ENCODE assay signal across 23 cellular contexts in genomic region chr5:172137046-172137445, GRCh38. TPM values are rescaled to one million over a fixed set of nuclear protein-coding genes. Genes with fewer than 3 reads are reported as not detected.
A peak's percentile ranks its signal among the peaks of the same experiment; 100 is the strongest.
DNase-seq lines count a peak whose midpoint lies in the region; ATAC-seq, FAIRE-seq and TF ChIP-seq lines count a peak whose summit lies in the region.
"Had no signal": no experiment of that assay in that cellular context is flagged by ENCODE, and none has a peak within 500 bp of the region (broad histone marks: within the 10 kb centered on the region; RNA-seq: fewer than 3 reads in every experiment).

No MANE protein-coding gene starts in this region.

- intact Hi-C loops in CD4-positive, alpha-beta T cell (cut with DNase I, micrococcal nuclease) = no loop called here
- intact Hi-C loops in K562 (cut with micrococcal nuclease) = no loop called here

- no TSS peak for BruUV-seq in K562 (replicated peaks; lab: Mats Ljungman, UMichigan)

- FAIRE-seq in K562 (lab: Jason Lieb, UNC) = no peak
- FAIRE-seq: A204.1, G401.6, H1 had no signal

- H4K91ac ChIP-seq in trophoblast cell (ENCODE audit: low read depth, low read length) = no peak overlapping the region

- H3K79me1 ChIP-seq in trophoblast cell (ENCODE audit: low read length) = peaks cover 5% of the 10 kb centered on the region

- no peak overlapping the region for H2BK5ac ChIP-seq in trophoblast cell (ENCODE audit: low read depth, low read length, poor library complexity)

- CTCF ChIA-PET in CD4-positive, alpha-beta T cell (lab: Charles Lee) = no interaction called here
- CTCF ChIA-PET in K562 (lab: Yijun Ruan, JAX; ENCODE audit: low intra/inter-chr PET ratio) = no interaction called here

- WGBS in K562 (ENCODE audit: insufficient coverage, low coverage, missing lambda C conversion rate) = 29% methylated on average over 3 of the region's 3 CpGs
- no CpG with 5 or more reads among the region's 3 CpGs for WGBS in trophoblast cell (ENCODE audit: extremely low coverage, insufficient coverage, insufficient read length)

- TF ChIP-seq POLR2A in K562 (conservative IDR thresholded peaks at IDR 0.05) = no peak

- H3K4me2 ChIP-seq in K562 (ENCODE audit: insufficient read depth, low read length) = no peak overlapping the region
- no peak overlapping the region for H3K4me2 ChIP-seq in trophoblast cell (ENCODE audit: low read length)

- no peak for TF ChIP-seq EP300 in K562 (IDR thresholded peaks at IDR 0.05; ENCODE audit: low read length)

- no peak overlapping the region for H2BK120ac ChIP-seq in trophoblast cell (ENCODE audit: insufficient read depth, low read length, poor library complexity)

- no peak overlapping the region for H4K8ac ChIP-seq in trophoblast cell (ENCODE audit: low read depth, low read length)

- no peak overlapping the region for H3K4ac ChIP-seq in trophoblast cell (ENCODE audit: low read depth, low read length)

- no peak for TF ChIP-seq RAD21 in K562 (CRISPR knock-in tag; conservative IDR thresholded peaks at IDR 0.05 in 1 of 2, IDR thresholded peaks at IDR 0.05 in 1 of 2)

- H3K36me3 ChIP-seq in K562 (ENCODE audit: control insufficient read depth, insufficient read depth, low read length) = no peaks in the 10 kb centered on the region
- H3K36me3 ChIP-seq in trophoblast cell (ENCODE audit: control insufficient read depth in 1 of 2, insufficient read depth in 2 of 2, low read length in 2 of 2) = peaks cover 0 to 9% of the 10 kb centered on the region in 2 experiments

- H3K79me2 ChIP-seq in K562 (ENCODE audit: control insufficient read depth, insufficient read depth, low read length) = no peaks in the 10 kb centered on the region; the same call in 2 of the 3 replicates
- H3K79me2 ChIP-seq in trophoblast cell (ENCODE audit: control insufficient read depth, insufficient read depth, low read length, poor library complexity) = no peaks in the 10 kb centered on the region

- H3K9me1 ChIP-seq in K562 (ENCODE audit: control insufficient read depth, insufficient read depth, low read length) = no peaks in the 10 kb centered on the region

- peak overlapping the region; percentile 42 for H3K27ac Mint-ChIP-seq in activated T-cell treated with anti-CD3 and anti-CD28 coated beads, Interleukin-2, amount 50 U/mL, for 72 hours
- H3K27ac Mint-ChIP-seq in CD4-positive, alpha-beta T cell = peak overlapping the region; percentile 79

- H3K4me3 ChIP-seq in K562 (no peak overlapping the region), trophoblast cell (ENCODE audit: low read depth, low read length) (no peak overlapping the region)
- H3K4me3 ChIP-seq: SK-N-MC had no signal

- H3K23ac ChIP-seq in trophoblast cell (ENCODE audit: low read length) = no peak overlapping the region

- H4K12ac ChIP-seq in trophoblast cell (ENCODE audit: low read depth, low read length) = no peak overlapping the region

- H3K18ac ChIP-seq in trophoblast cell (ENCODE audit: low read length) = no peak overlapping the region

- peaks cover 58% of the 10 kb centered on the region for H3K4me1 Mint-ChIP-seq in activated T-cell treated with anti-CD3 and anti-CD28 coated beads, Interleukin-2, amount 50 U/mL, for 72 hours (ENCODE audit: low read depth)
- H3K4me1 Mint-ChIP-seq in activated T-cell treated with anti-CD3 and anti-CD28 coated beads, Interleukin-2, amount 50 U/mL, for 4 hours (ENCODE audit: low read depth) = peaks cover 72% of the 10 kb centered on the region
- peaks cover 74% of the 10 kb centered on the region for H3K4me1 Mint-ChIP-seq in CD4-positive, alpha-beta T cell (ENCODE audit: low read depth)

- no peaks in the 10 kb centered on the region for H3K27me3 ChIP-seq in CD4-positive, alpha-beta T cell (ENCODE audit: control insufficient read depth, insufficient read depth, low read length)
- H3K27me3 ChIP-seq in K562 (ENCODE audit: control insufficient read depth in 2 of 2, insufficient read depth in 2 of 2, low read length in 2 of 2) = no peaks in the 10 kb centered on the region
- H3K27me3 ChIP-seq in trophoblast cell (ENCODE audit: insufficient read depth, low read length) = no peaks in the 10 kb centered on the region

- TF ChIP-seq CTCF in CD4-positive, alpha-beta T cell (IDR thresholded peaks at IDR 0.05) = no peak
- TF ChIP-seq CTCF in K562 (IDR thresholded peaks at IDR 0.05 in 2 of 3, conservative IDR thresholded peaks at IDR 0.05 in 1 of 3; ENCODE audit: insufficient read depth in 2 of 3, low read depth in 1 of 3, low read length in 3 of 3) (no peak), GM20000 (IDR thresholded peaks at IDR 0.05; ENCODE audit: extremely low read depth, missing control alignments) (no peak)

- no peak overlapping the region for H3K27ac ChIP-seq in CD4-positive, alpha-beta T cell (ENCODE audit: low read depth, low read length)
- H3K27ac ChIP-seq in K562 (ENCODE audit: extremely low read depth, low read depth, low read length) (no peak overlapping the region), trophoblast cell (ENCODE audit: low read depth, low read length) (no peak overlapping the region)
- H3K27ac ChIP-seq: C4-2B, RWPE1, SK-N-MC had no signal

- ATAC-seq in activated T-cell treated with anti-CD3 and anti-CD28 coated beads, Interleukin-2, amount 50 U/mL, for 72 hours (replicated peaks in 1 of 2) = no peak
- ATAC-seq in activated T-cell treated with anti-CD3 and anti-CD28 coated beads, Interleukin-2, amount 50 U/mL, for 4 hours = no peak
- no peak for ATAC-seq in CD4-positive, alpha-beta T cell (ENCODE audit: poor library complexity)
- no peak for ATAC-seq in K562

- DNase-seq in activated T-cell treated with anti-CD3 and anti-CD28 coated beads, Interleukin-2, amount 50 U/mL, for 72 hours = no peak
- DNase-seq in activated T-cell treated with anti-CD3 and anti-CD28 coated beads, Interleukin-2, amount 50 U/mL, for 4 hours = no peak
- no peak for DNase-seq in CD4-positive, alpha-beta T cell
- DNase-seq in K562 (ENCODE audit: extremely low read depth in 1 of 4, low spot score in 3 of 4) (no peak), trophoblast cell (peak; percentile 91 to 95), mesenteric fat pad (ENCODE audit: low spot score) (no peak), GM20000 (ENCODE audit: low spot score) (no peak)
- DNase-seq: Caco-2, KG1, NCI-H1092, NCI-H1436 treated with DMSO at 0.1 percent for 48 hours, NCI-H2029, NCI-H226, NCI-H510A treated with DMSO at 0.1 percent for 48 hours, NCI-H748 treated with DMSO at 0.1 percent for 48 hours, SHP77 treated with DMSO at 0.1 percent for 48 hours had no signal

- peaks cover 0 to 2% of the 10 kb centered on the region in 2 donors for H3K9me3 Mint-ChIP-seq in activated T-cell treated with anti-CD3 and anti-CD28 coated beads, Interleukin-2, amount 50 U/mL, for 72 hours
- H3K9me3 Mint-ChIP-seq in activated T-cell treated with anti-CD3 and anti-CD28 coated beads, Interleukin-2, amount 50 U/mL, for 4 hours = no peaks in the 10 kb centered on the region
- no peaks in the 10 kb centered on the region for H3K9me3 Mint-ChIP-seq in CD4-positive, alpha-beta T cell

- H3K9me3 ChIP-seq in CD4-positive, alpha-beta T cell (ENCODE audit: control insufficient read depth, low read length) = no peaks in the 10 kb centered on the region
- H3K9me3 ChIP-seq in K562 (replicated peaks; ENCODE audit: control insufficient read depth, insufficient read depth, low read depth, low read length) = peaks cover 4% of the 10 kb centered on the region; the same call in 1 of the 2 replicates
- no peaks in the 10 kb centered on the region for H3K9me3 ChIP-seq in trophoblast cell (ENCODE audit: insufficient read depth, low read depth, low read length)
- H3K9me3 ChIP-seq: Caco-2 had no signal

- no peak overlapping the region for H3K14ac ChIP-seq in trophoblast cell (ENCODE audit: low read length)

- peaks cover 13 to 32% of the 10 kb centered on the region in 2 donors for H3K36me3 Mint-ChIP-seq in activated T-cell treated with anti-CD3 and anti-CD28 coated beads, Interleukin-2, amount 50 U/mL, for 72 hours (ENCODE audit: insufficient read depth in 2 of 2)
- H3K36me3 Mint-ChIP-seq in activated T-cell treated with anti-CD3 and anti-CD28 coated beads, Interleukin-2, amount 50 U/mL, for 4 hours (ENCODE audit: insufficient read depth) = peaks cover 20% of the 10 kb centered on the region
- peaks cover 76% of the 10 kb centered on the region for H3K36me3 Mint-ChIP-seq in CD4-positive, alpha-beta T cell (ENCODE audit: low read depth)

- POLR2A ChIA-PET in CD4-positive, alpha-beta T cell (lab: Charles Lee) = interaction anchor here (0.7 kb wide), 1 partner anchor 225 kb away, joined by 3 read pairs; no protein-coding TSS in a partner anchor
- POLR2A ChIA-PET in K562 (lab: Yijun Ruan, JAX) = no interaction called here

- no peak overlapping the region for H2AFZ ChIP-seq in K562 (ENCODE audit: low read depth, low read length)
- no peak overlapping the region for H2AFZ ChIP-seq in trophoblast cell (ENCODE audit: insufficient read depth, low read length, poor library complexity)

- H2BK12ac ChIP-seq in trophoblast cell (ENCODE audit: low read length) = no peak overlapping the region

- no peak overlapping the region for H3K4me3 Mint-ChIP-seq in activated T-cell treated with anti-CD3 and anti-CD28 coated beads, Interleukin-2, amount 50 U/mL, for 72 hours
- H3K4me3 Mint-ChIP-seq in activated T-cell treated with anti-CD3 and anti-CD28 coated beads, Interleukin-2, amount 50 U/mL, for 4 hours = no peak overlapping the region
- H3K4me3 Mint-ChIP-seq in CD4-positive, alpha-beta T cell = peak overlapping the region; percentile 38

- in situ Hi-C loops in K562 (cut with MboI) = no loop called here

- H4K20me1 ChIP-seq in K562 (replicated peaks; ENCODE audit: control insufficient read depth, insufficient read depth, low read length) = no peaks in the 10 kb centered on the region

- peaks cover 11 to 12% of the 10 kb centered on the region in 2 experiments; a peak in 4 of 5 replicates for H3K4me1 ChIP-seq in K562 (replicated peaks in 1 of 2; ENCODE audit: control insufficient read depth in 2 of 2, insufficient read depth in 2 of 2, low read length in 2 of 2)
- H3K4me1 ChIP-seq in trophoblast cell (ENCODE audit: control insufficient read depth in 1 of 2, insufficient read depth in 2 of 2, low read length in 2 of 2) = peaks cover 3 to 4% of the 10 kb centered on the region in 2 experiments

- no peak overlapping the region for H2AK5ac ChIP-seq in trophoblast cell (ENCODE audit: low read length)

- no peaks in the 10 kb centered on the region for H3K27me3 Mint-ChIP-seq in activated T-cell treated with anti-CD3 and anti-CD28 coated beads, Interleukin-2, amount 50 U/mL, for 72 hours (ENCODE audit: low read depth)
- no peaks in the 10 kb centered on the region for H3K27me3 Mint-ChIP-seq in activated T-cell treated with anti-CD3 and anti-CD28 coated beads, Interleukin-2, amount 50 U/mL, for 4 hours (ENCODE audit: low read depth)
- H3K27me3 Mint-ChIP-seq in CD4-positive, alpha-beta T cell = no peaks in the 10 kb centered on the region

- H3K9ac ChIP-seq in K562 (ENCODE audit: insufficient read depth in 1 of 2, low read depth in 2 of 2, low read length in 2 of 2) (no peak overlapping the region), trophoblast cell (ENCODE audit: low read length) (no peak overlapping the region)

RNA-seq across cellular contexts. Expression of gene STK10, which starts 51.0 kb away (rescaled TPM):
- total RNA-seq in activated T-cell treated with anti-CD3 and anti-CD28 coated beads, Interleukin-2, amount 50 U/mL, for 72 hours = 100 to 1,000 TPM; 126 to 134 TPM
- 10 to 100 TPM; 62.1 to 79.0 (median 72.6) TPM for total RNA-seq in activated T-cell treated with anti-CD3 and anti-CD28 coated beads, Interleukin-2, amount 50 U/mL, for 4 hours
- 100 to 1,000 TPM; 211 to 229 TPM for total RNA-seq in CD4-positive, alpha-beta T cell
- total RNA-seq in K562 (2011; cell fraction: chromatin; rRNA removed; ENCODE audit: low replicate concordance) = 22.0 and 33.0 TPM in 2 replicates
- 15.5 and 16.7 TPM in 2 replicates for total RNA-seq in K562 (2011; cell fraction: nucleolus; rRNA removed)
- 14.1 and 17.8 TPM in 2 replicates for total RNA-seq in K562 (2011; cell fraction: nucleoplasm; rRNA removed)
- 3.9 and 4.0 TPM in 2 replicates for total RNA-seq in K562 (2014; rRNA removed)
- 1.8 and 2.4 TPM in 2 replicates for total RNA-seq in K562 (2014; rRNA removed; fragmentation: Illumina TruSeq; extraction: Trizol)
- total RNA-seq in K562 (2015; rRNA removed; fragmentation: Illumina TruSeq; extraction: Trizol) = 2.8 and 3.1 TPM in 2 replicates
- 6.7 and 7.5 TPM in 2 replicates for total RNA-seq in K562 (2021)
- 1.5 and 2.3 TPM in 2 replicates for polyA plus RNA-seq in K562 (2011; rRNA removed)
- 1.4 and 2.8 TPM in 2 replicates for polyA plus RNA-seq in K562 (2011; cell fraction: cytosol; rRNA removed)
- polyA plus RNA-seq in K562 (2011; cell fraction: nucleus; rRNA removed) = 4.0 and 8.4 TPM in 2 replicates
- polyA plus RNA-seq in K562 (2012) = 2.9 and 3.3 TPM in 2 replicates
- polyA plus RNA-seq in K562 (2014; fragmentation: Illumina TruSeq; extraction: Trizol) = 3.3 TPM in 2 replicates
- polyA plus RNA-seq in K562 (2014; fragmentation: Nextera tagmentation; extraction: Ambion mirVana) = under 1 TPM; 0.30 to 0.55 TPM
- 1.9 and 3.2 TPM in 2 replicates for polyA plus RNA-seq in K562 (2014; rRNA removed)
- 2.3 and 3.0 TPM in 2 replicates for polyA minus RNA-seq in K562 (2011; rRNA and poly(A)+ RNA removed)
- 1.1 and 7.0 TPM in 2 replicates for polyA minus RNA-seq in K562 (2011; cell fraction: cytosol; rRNA and poly(A)+ RNA removed)
- polyA minus RNA-seq in K562 (2011; cell fraction: nucleus; rRNA and poly(A)+ RNA removed) = 4.6 and 8.6 TPM in 2 replicates
- polyA plus RNA-seq in trophoblast cell (2013) = 29.6 and 30.3 TPM in 2 replicates
- 82.2 TPM for total RNA-seq in mesenteric fat pad

RNA-seq across cellular contexts. Expression of gene EFCAB9, which starts 56.9 kb away (rescaled TPM):
- not detected for total RNA-seq in activated T-cell treated with anti-CD3 and anti-CD28 coated beads, Interleukin-2, amount 50 U/mL, for 72 hours
- total RNA-seq in activated T-cell treated with anti-CD3 and anti-CD28 coated beads, Interleukin-2, amount 50 U/mL, for 4 hours = not detected
- total RNA-seq in CD4-positive, alpha-beta T cell = not detected
- total RNA-seq in K562 (2011; cell fraction: chromatin; rRNA removed; ENCODE audit: low replicate concordance) = not detected in 2 replicates
- total RNA-seq in K562 (2011; cell fraction: nucleolus; rRNA removed) = not detected in 2 replicates
- not detected in 2 replicates for total RNA-seq in K562 (2011; cell fraction: nucleoplasm; rRNA removed)
- total RNA-seq in K562 (2014; rRNA removed) = not detected in 2 replicates
- not detected in 2 replicates for total RNA-seq in K562 (2014; rRNA removed; fragmentation: Illumina TruSeq; extraction: Trizol)
- not detected in 2 replicates for total RNA-seq in K562 (2015; rRNA removed; fragmentation: Illumina TruSeq; extraction: Trizol)
- total RNA-seq in K562 (2021) = not detected in 2 replicates
- polyA plus RNA-seq in K562 (2011; rRNA removed) = not detected in 2 replicates
- polyA plus RNA-seq in K562 (2011; cell fraction: cytosol; rRNA removed) = not detected in 2 replicates
- not detected in 2 replicates for polyA plus RNA-seq in K562 (2011; cell fraction: nucleus; rRNA removed)
- not detected in 2 replicates for polyA plus RNA-seq in K562 (2012)
- polyA plus RNA-seq in K562 (2014; fragmentation: Illumina TruSeq; extraction: Trizol) = not detected in 2 replicates
- not detected for polyA plus RNA-seq in K562 (2014; fragmentation: Nextera tagmentation; extraction: Ambion mirVana)
- polyA plus RNA-seq in K562 (2014; rRNA removed) = not detected in 2 replicates
- not detected in 2 replicates for polyA minus RNA-seq in K562 (2011; rRNA and poly(A)+ RNA removed)
- not detected in 2 replicates for polyA minus RNA-seq in K562 (2011; cell fraction: cytosol; rRNA and poly(A)+ RNA removed)
- polyA minus RNA-seq in K562 (2011; cell fraction: nucleus; rRNA and poly(A)+ RNA removed) = not detected in 2 replicates
- not detected in 2 replicates for polyA plus RNA-seq in trophoblast cell (2013)
- total RNA-seq in mesenteric fat pad = not detected
- total RNA-seq: Caco-2, H1, HT1080 had no signal
- polyA plus RNA-seq: H1 had no signal

Comparison
In these comparisons a context has a peak if more than half of its experiments do, and no peak if none do; other contexts are left out.
1. DNase-seq: peak in trophoblast cell (2 of 2); none in activated T-cell treated with anti-CD3 and anti-CD28 coated beads, Interleukin-2, amount 50 U/mL, for 72 hours (0 of 2), activated T-cell treated with anti-CD3 and anti-CD28 coated beads, Interleukin-2, amount 50 U/mL, for 4 hours (single experiment), CD4-positive, alpha-beta T cell (0 of 10), K562 (0 of 4), mesenteric fat pad (single experiment) and GM20000 (single experiment).